Comparison of ENCODE assay signal across 17 cellular contexts in genomic region chr6:77424761-77425160, GRCh38. TPM values are rescaled to one million over a fixed set of nuclear protein-coding genes. Genes with fewer than 3 reads are reported as not detected.
DNase-seq lines count a peak whose midpoint lies in the region; ATAC-seq and TF ChIP-seq lines count a peak whose summit lies in the region.
"Had no signal": no experiment of that assay in that cellular context is flagged by ENCODE, and none has a peak within 500 bp of the region (broad histone marks: within the 10 kb centered on the region; RNA-seq: fewer than 3 reads in every experiment).

No MANE protein-coding gene starts in this region.

- TF ChIP-seq CTCF in SK-N-SH (IDR thresholded peaks at IDR 0.05), result no peak
- no peak for TF ChIP-seq CTCF in fibroblast of the aortic adventitia (IDR thresholded peaks at IDR 0.05; ENCODE audit: insufficient read depth, low read length)
- TF ChIP-seq CTCF in thoracic aorta (IDR thresholded peaks at IDR 0.05), result no peak
- TF ChIP-seq CTCF in ovary (IDR thresholded peaks at IDR 0.05), result no peak

- no peaks in the 10 kb centered on the region for H3K9me2 ChIP-seq in SK-N-SH

- no peaks in the 10 kb centered on the region for H4K20me1 ChIP-seq in SK-N-SH (ENCODE audit: insufficient read depth)
- H4K20me1 ChIP-seq: BLaER1 treated with 17β-estradiol and CSF1 and Interleukin-3, amounts not matched to agents 10 nM and 100 nM had no signal

- 58% methylated on average over 2 of the region's 2 CpGs for WGBS in SK-N-SH (ENCODE audit: low lambda C conversion rate)
- 68% methylated on average over 2 of the region's 2 CpGs for WGBS in right cardiac atrium
- WGBS in ovary, 3 donors, result 64 to 82% (median 81%) methylated on average over 2 of the region's 2 CpGs

- 0 out of 2 replicates have a peak overlapping the region, but pooled peaks have one; percentile 7 for H2AFZ ChIP-seq in SK-N-SH (ENCODE audit: low read depth)
- H2AFZ ChIP-seq: GM23338 had no signal

- H3K27me3 ChIP-seq in SK-N-SH (ENCODE audit: insufficient read depth) (no peaks in the 10 kb centered on the region), thoracic aorta (replicated peaks; ENCODE audit: insufficient read depth) (no peaks in the 10 kb centered on the region), right cardiac atrium (ENCODE audit: control insufficient read depth, insufficient read depth) (no peaks in the 10 kb centered on the region), ovary (no peaks in the 10 kb centered on the region)
- H3K27me3 ChIP-seq: BLaER1 treated with 17β-estradiol and CSF1 and Interleukin-3, amounts not matched to agents 10 nM and 100 nM had no signal

- H3K36me3 ChIP-seq in SK-N-SH (replicated peaks in 1 of 2; ENCODE audit: control insufficient read depth in 1 of 2, insufficient read depth in 2 of 2, low read length in 1 of 2) (no peaks in the 10 kb centered on the region), thoracic aorta (no peaks in the 10 kb centered on the region), ovary (no peaks in the 10 kb centered on the region)
- H3K36me3 ChIP-seq: BLaER1 treated with 17β-estradiol and CSF1 and Interleukin-3, amounts not matched to agents 10 nM and 100 nM had no signal

- H3K27ac ChIP-seq in SK-N-SH (ENCODE audit: low read depth in 2 of 2, low read length in 1 of 2) (no peak overlapping the region), thoracic aorta (peak overlapping the region; percentile 26 to 41), right cardiac atrium (ENCODE audit: low read length) (no peak overlapping the region), ovary (no peak overlapping the region)
- H3K27ac ChIP-seq: 22Rv1; BLaER1 treated with 17β-estradiol and CSF1 and Interleukin-3, amounts not matched to agents 10 nM and 100 nM had no signal

- H3K9ac ChIP-seq in SK-N-SH, result no peak overlapping the region
- H3K9ac ChIP-seq: BLaER1 treated with 17β-estradiol and CSF1 and Interleukin-3, amounts not matched to agents 10 nM and 100 nM had no signal

- ATAC-seq in SK-N-SH treated with all-trans-retinoic acid at 6 μM for 48 hours, result no peak
- no peak for ATAC-seq in thoracic aorta (ENCODE audit: insufficient number of reproducible peaks, low FRiP score, low read depth)
- ATAC-seq in right cardiac atrium, result no peak
- no peak for ATAC-seq in HG02642 (IDR thresholded peaks at IDR 0.05; ENCODE audit: poor library complexity, unreplicated experiment)
- ATAC-seq: GM23338 had no signal

- TF ChIP-seq EP300 in SK-N-SH (IDR thresholded peaks at IDR 0.05; ENCODE audit: borderline replicate concordance in 1 of 2, low read depth in 1 of 2, low read length in 1 of 2) (no peak), ovary (IDR thresholded peaks at IDR 0.05) (no peak)

- H3K4me3 ChIP-seq in SK-N-SH (ENCODE audit: low read depth in 2 of 2, low read length in 1 of 2) (no peak overlapping the region), fibroblast of the aortic adventitia (ENCODE audit: low read depth, low read length) (no peak overlapping the region), thoracic aorta (no peak overlapping the region), right cardiac atrium (ENCODE audit: low read length) (no peak overlapping the region), ovary (no peak overlapping the region)
- H3K4me3 ChIP-seq: BLaER1 treated with 17β-estradiol and CSF1 and Interleukin-3, amounts not matched to agents 10 nM and 100 nM; GM23338 had no signal

- no peaks in the 10 kb centered on the region for H3K79me2 ChIP-seq in SK-N-SH (ENCODE audit: insufficient read depth)

- H3K9me3 ChIP-seq in SK-N-SH (no peaks in the 10 kb centered on the region), thoracic aorta (no peaks in the 10 kb centered on the region), right cardiac atrium (ENCODE audit: control insufficient read depth, low read length) (no peaks in the 10 kb centered on the region), ovary (no peaks in the 10 kb centered on the region)
- H3K9me3 ChIP-seq: BLaER1 treated with 17β-estradiol and CSF1 and Interleukin-3, amounts not matched to agents 10 nM and 100 nM had no signal

- peaks cover 5% of the 10 kb centered on the region for H3F3A ChIP-seq in SK-N-SH (replicated peaks; ENCODE audit: insufficient read depth)

- intact Hi-C loops in right cardiac atrium (cut with DNase I), result no loop called here
- intact Hi-C loops in ovary (cut with DNase I), result no loop called here

- H3K4me2 ChIP-seq in SK-N-SH, result no peak overlapping the region
- H3K4me2 ChIP-seq: BLaER1 treated with 17β-estradiol and CSF1 and Interleukin-3, amounts not matched to agents 10 nM and 100 nM; GM23338 had no signal

- no peak for TF ChIP-seq POLR2A in ovary (IDR thresholded peaks at IDR 0.05)

- H3K4me1 ChIP-seq in SK-N-SH (ENCODE audit: control insufficient read depth in 1 of 2, insufficient read depth in 2 of 2, low read depth in 1 of 2, low read length in 1 of 2) (no peaks in the 10 kb centered on the region), thoracic aorta (ENCODE audit: control insufficient read depth in 1 of 2, low read depth in 2 of 2) (peaks cover 8 to 26% of the 10 kb centered on the region in 2 donors), right cardiac atrium (ENCODE audit: control insufficient read depth, insufficient read depth, low read length) (no peaks in the 10 kb centered on the region), ovary (ENCODE audit: insufficient read depth) (no peaks in the 10 kb centered on the region)
- H3K4me1 ChIP-seq: BLaER1 treated with 17β-estradiol and CSF1 and Interleukin-3, amounts not matched to agents 10 nM and 100 nM had no signal

- CTCF ChIA-PET in SK-N-SH (lab: Yijun Ruan, JAX), result interaction anchor here (1.0 kb wide), 1 partner anchor 33 kb away, joined by 5 read pairs; no protein-coding TSS in a partner anchor

- DNase-seq in SK-N-SH (no peak), amniotic epithelial cell (ENCODE audit: low read depth) (peak; percentile 15), fibroblast of the aortic adventitia (ENCODE audit: low read depth) (peak; percentile 11), thoracic aorta (ENCODE audit: low spot score) (no peak), right cardiac atrium (no peak), ovary (no peak)
- DNase-seq: ACHN; CD4-positive, CD25-positive, alpha-beta regulatory T cell; DMS53; GF-D8; H9 had no signal

- no peak for TF ChIP-seq RAD21 in SK-N-SH (IDR thresholded peaks at IDR 0.05; ENCODE audit: low read length)

- POLR2A ChIA-PET in SK-N-SH (lab: Yijun Ruan, JAX), result no interaction called here

TF ChIP-seq in SK-N-SH, 30 proteins besides CTCF, POLR2A, EP300 and RAD21:
- TF ChIP-seq MXI1 (IDR thresholded peaks at IDR 0.05; ENCODE audit: low read depth, low read length), result no peak
- no peak for TF ChIP-seq RFX5 (IDR thresholded peaks at IDR 0.05; ENCODE audit: low read length)
- TF ChIP-seq RCOR1 (IDR thresholded peaks at IDR 0.05; ENCODE audit: low read length), result no peak
- TF ChIP-seq EZH2phosphoT487 (IDR thresholded peaks at IDR 0.05; ENCODE audit: borderline replicate concordance, low read depth), result no peak
- TF ChIP-seq FOSL2 (IDR thresholded peaks at IDR 0.05; ENCODE audit: borderline replicate concordance, low read depth), result no peak
- no peak for TF ChIP-seq MAX (IDR thresholded peaks at IDR 0.05; ENCODE audit: low read depth)

TF ChIP-seq in SK-N-SH treated with all-trans-retinoic acid at 6 μM for 48 hours, 23 proteins besides CTCF, POLR2A, EP300 and RAD21 (continues in another document):
- TF ChIP-seq CSDC2 (CRISPR knock-in tag; IDR thresholded peaks at IDR 0.05) (no peak), OSR1 (CRISPR knock-in tag; IDR thresholded peaks at IDR 0.05) (no peak), RARB (CRISPR knock-in tag; IDR thresholded peaks at IDR 0.05) (no peak), BACH2 (CRISPR knock-in tag; IDR thresholded peaks at IDR 0.05; ENCODE audit: borderline replicate concordance) (no peak), SNAI2 (CRISPR knock-in tag; IDR thresholded peaks at IDR 0.05) (no peak), ARNTL (CRISPR knock-in tag; IDR thresholded peaks at IDR 0.05; ENCODE audit: borderline replicate concordance, low read depth) (no peak), ZNF70 (CRISPR knock-in tag; IDR thresholded peaks at IDR 0.05) (no peak), ESRRG (CRISPR knock-in tag; IDR thresholded peaks at IDR 0.05) (no peak), CREB5 (CRISPR knock-in tag; IDR thresholded peaks at IDR 0.05; ENCODE audit: low read depth) (no peak), TOX (CRISPR knock-in tag; IDR thresholded peaks at IDR 0.05; ENCODE audit: borderline replicate concordance) (no peak), ZC3H10 (CRISPR knock-in tag; IDR thresholded peaks at IDR 0.05) (no peak), ZFP30 (CRISPR knock-in tag; IDR thresholded peaks at IDR 0.05) (no peak), ISL1 (CRISPR knock-in tag; IDR thresholded peaks at IDR 0.05) (no peak)

RNA-seq across cellular contexts. Expression of gene HTR1B, which starts 38.5 kb away (rescaled TPM):
- polyA plus RNA-seq in SK-N-SH (2012; rRNA removed) (0.63 and 0.76 TPM in 2 replicates), right cardiac atrium (not detected), ovary (under 1 TPM; 0.33 to 0.63 TPM)
- polyA plus RNA-seq in SK-N-SH (2012; cell fraction: cytosol; rRNA removed), result 0.35 and 0.47 TPM in 2 replicates
- 0.69 and 0.82 TPM in 2 replicates for polyA plus RNA-seq in SK-N-SH (2012; cell fraction: nucleus; rRNA removed)
- total RNA-seq in fibroblast of the aortic adventitia (ENCODE audit: low replicate concordance) (under 0.01 and 0.25 TPM in 2 replicates), thoracic aorta (1 to 10 TPM; 5.9 to 9.9 TPM), right cardiac atrium (not detected), ovary (under 1 TPM in 4 of 7 donors, not detected in 3; 0.12 to 0.55 (median 0.24) TPM)
- total RNA-seq: CD4-positive, CD25-positive, alpha-beta regulatory T cell; HT1080 had no signal
- polyA plus RNA-seq: CD4-positive, CD25-positive, alpha-beta regulatory T cell had no signal

Comparison
In these comparisons a context has a peak if more than half of its experiments do, and no peak if none do; other contexts are left out.
1. DNase-seq: peak in amniotic epithelial cell (single experiment) and fibroblast of the aortic adventitia (single experiment); none in SK-N-SH (single experiment), thoracic aorta (single experiment), right cardiac atrium (0 of 3) and ovary (0 of 5).
2. H3K27ac ChIP-seq: peak in thoracic aorta (2 of 2); none in SK-N-SH (0 of 2), right cardiac atrium (single experiment) and ovary (0 of 2).